8 cellular contexts compared by ENCODE assay signal in genomic region chr4:96448315-96448872, GRCh38.
"Had no signal": no experiment of that assay in that cellular context is flagged by ENCODE, and none has a peak within 500 bp of the region (broad histone marks: within the 10 kb centered on the region; RNA-seq: fewer than 3 reads in every experiment).

No MANE protein-coding gene starts in this region.

- H3K27ac ChIP-seq: GM23248 had no signal

- H3K36me3 ChIP-seq: HAP-1 had no signal

- ATAC-seq: HCT116 had no signal

- H3K4me3 ChIP-seq: GM23248, HAP-1 had no signal

- DNase-seq: GM23248, GOT3, H7, IMR-90, KBM-7 had no signal

- H3K9ac ChIP-seq: GM23248 had no signal

- H3K4me1 ChIP-seq: HAP-1 had no signal

- FAIRE-seq: HTR-8/SVneo had no signal
